ENCODE assay signal across 8 cellular contexts in genomic region chrX:123731987-123732678, GRCh38. TPM values are rescaled to one million over a fixed set of nuclear protein-coding genes. Genes with fewer than 3 reads are reported as not detected.
DNase-seq lines count a peak whose midpoint lies in the region; ATAC-seq and TF ChIP-seq lines count a peak whose summit lies in the region.

No MANE protein-coding gene starts in this region.

- H3K4me1 Mint-ChIP-seq in T-helper 2 cell treated with Interferon-gamma antibody and Interleukin-4, amounts not matched to agents 5 μg/mL and 100 μg/mL, for 36 hours (ENCODE audit: low read depth): peaks cover 19% of the 10 kb centered on the region

- CTCF ChIA-PET in RWPE1 (lab: Yijun Ruan, JAX): interaction anchor here (1.0 kb wide), 1 partner anchor 18 kb away, joined by 3 read pairs; no protein-coding TSS in a partner anchor

- H3K27me3 ChIP-seq in tibial nerve: no peaks in the 10 kb centered on the region

- H3K27me3 Mint-ChIP-seq in T-helper 2 cell treated with Interferon-gamma antibody and Interleukin-4, amounts not matched to agents 5 μg/mL and 100 μg/mL, for 36 hours (ENCODE audit: low read depth): no peaks in the 10 kb centered on the region

- H3K9me3 Mint-ChIP-seq in T-helper 2 cell treated with Interferon-gamma antibody and Interleukin-4, amounts not matched to agents 5 μg/mL and 100 μg/mL, for 36 hours: no peaks in the 10 kb centered on the region

- no peak for TF ChIP-seq EP300 in tibial nerve (IDR thresholded peaks at IDR 0.05)

- ATAC-seq in HG02610 (IDR thresholded peaks at IDR 0.05; ENCODE audit: unreplicated experiment): peak; percentile 21

- POLR2A ChIA-PET in RWPE1 (lab: Yijun Ruan, JAX; ENCODE audit: low non-redundant PET): no interaction called here

- peak overlapping the region; percentile 76 for H3K4me3 ChIP-seq in coronary artery
- peak overlapping the region; percentile 50 to 80 (median 66) for H3K4me3 ChIP-seq in tibial nerve

- peak overlapping the region; percentile 93 for H3K27ac Mint-ChIP-seq in T-helper 2 cell treated with Interferon-gamma antibody and Interleukin-4, amounts not matched to agents 5 μg/mL and 100 μg/mL, for 36 hours

- H3K36me3 Mint-ChIP-seq in T-helper 2 cell treated with Interferon-gamma antibody and Interleukin-4, amounts not matched to agents 5 μg/mL and 100 μg/mL, for 36 hours (ENCODE audit: low read depth): peaks cover 7% of the 10 kb centered on the region

- 1 to 28% methylated on average over 38 to 43 of the region's 43 CpGs for WGBS in tibial nerve, 2 donors

- no peak for TF ChIP-seq POLR2A in tibial nerve (IDR thresholded peaks at IDR 0.05)

- no peaks in the 10 kb centered on the region for H3K9me3 ChIP-seq in tibial nerve

- no peaks in the 10 kb centered on the region for H3K36me3 ChIP-seq in tibial nerve

- H3K4me1 ChIP-seq in tibial nerve: peaks cover 0 to 21% (median 0%) of the 10 kb centered on the region in 4 donors

- no peak for TF ChIP-seq CTCF in RWPE1 (conservative IDR thresholded peaks at IDR 0.05; ENCODE audit: low read depth)
- no peak for TF ChIP-seq CTCF in coronary artery (IDR thresholded peaks at IDR 0.05)
- TF ChIP-seq CTCF in tibial nerve (IDR thresholded peaks at IDR 0.05): no peak

- H3K4me3 Mint-ChIP-seq in T-helper 2 cell treated with Interferon-gamma antibody and Interleukin-4, amounts not matched to agents 5 μg/mL and 100 μg/mL, for 36 hours: peak overlapping the region; percentile 98

- peak overlapping the region; percentile 81 for H3K27ac ChIP-seq in RWPE1
- peak overlapping the region; percentile 80 to 86 for H3K27ac ChIP-seq in coronary artery
- peak overlapping the region; percentile 46 to 93 (median 71) for H3K27ac ChIP-seq in tibial nerve

- peak; percentile 4 for DNase-seq in T-helper 2 cell treated with Interferon-gamma antibody and Interleukin-4, amounts not matched to agents 5 μg/mL and 100 μg/mL, for 36 hours (ENCODE audit: low spot score)
- DNase-seq in T-helper 2 cell (no peak), RWPE1 (ENCODE audit: low spot score) (peak; percentile 23), coronary artery (ENCODE audit: low spot score) (no peak), lung microvascular endothelial cell (ENCODE audit: low read depth in 2 of 2) (peak; percentile 13 to 37), tibial nerve (ENCODE audit: low spot score in 2 of 2) (no peak), NK-92 (lab: John Stamatoyannopoulos, UW; ENCODE audit: unreplicated experiment) (no peak)

RNA-seq across cellular contexts. Expression of gene THOC2, which starts 0.7 kb away (rescaled TPM):
- total RNA-seq in lung microvascular endothelial cell (29.0 and 40.7 TPM in 2 replicates), tibial nerve (10 to 100 TPM; 74.4 to 93.3 (median 85.6) TPM)

Comparison
In these comparisons a context has a peak if more than half of its experiments do, and no peak if none do; other contexts are left out.
1. DNase-seq: peak in T-helper 2 cell treated with Interferon-gamma antibody and Interleukin-4, amounts not matched to agents 5 μg/mL and 100 μg/mL, for 36 hours (single experiment), RWPE1 (single experiment) and lung microvascular endothelial cell (2 of 2); none in T-helper 2 cell (0 of 5), coronary artery (single experiment), tibial nerve (0 of 2) and NK-92 (single experiment).
2. Peak in every context shown above with its lines, with median percentiles within 50 percentile points of each other: H3K27ac ChIP-seq.